8 cellular contexts compared by ENCODE assay signal in genomic region chr21:37266515-37267221, GRCh38. TPM values are rescaled to one million over a fixed set of nuclear protein-coding genes. Genes with fewer than 3 reads are reported as not detected.
A peak's percentile ranks its signal among the peaks of the same experiment; 100 is the strongest.
DNase-seq lines count a peak whose midpoint lies in the region; ATAC-seq and TF ChIP-seq lines count a peak whose summit lies in the region.

No MANE protein-coding gene starts in this region.

- H3K27me3 ChIP-seq in lung (ENCODE audit: control insufficient read depth, insufficient read depth) (no peaks in the 10 kb centered on the region), transverse colon (no peaks in the 10 kb centered on the region)

- H3K9me2 ChIP-seq in OCI-LY7 (ENCODE audit: insufficient read depth, low read length), result no peaks in the 10 kb centered on the region

- TF ChIP-seq CTCF in OCI-LY7 (conservative IDR thresholded peaks at IDR 0.05; ENCODE audit: low read length) (no peak), lung (IDR thresholded peaks at IDR 0.05; ENCODE audit: control extremely low read depth, extremely low read depth) (no peak), transverse colon (IDR thresholded peaks at IDR 0.05) (no peak)

- no peak for TF ChIP-seq EP300 in transverse colon (IDR thresholded peaks at IDR 0.05; ENCODE audit: low read depth)

- in situ Hi-C loops in transverse colon (cut with MboI; ENCODE audit: low pct_ligation_motif_present in 1 of 4, low pct_unique_long_range_greater_than_20kb in 1 of 4, low sequenced_read_pairs in 3 of 4), result loop anchor here in 1 of 4 donors (25.0 kb wide), 1 partner anchor 221 kb away; no protein-coding TSS in a partner anchor

- peak overlapping the region; percentile 33; the same call in 1 of the 2 replicates for H2AFZ ChIP-seq in OCI-LY7 (ENCODE audit: low read length)

- H3K9me3 ChIP-seq in OCI-LY7 (ENCODE audit: low read length) (no peaks in the 10 kb centered on the region), lung (ENCODE audit: control insufficient read depth in 2 of 2, insufficient read depth in 1 of 2, low read length in 1 of 2) (no peaks in the 10 kb centered on the region), transverse colon (no peaks in the 10 kb centered on the region)

- intact Hi-C loops in OCI-LY7 (cut with micrococcal nuclease; ENCODE audit: unreplicated experiment) (loop anchor here (1.0 to 10.0 kb wide), 5 partner anchors 45 to 752 kb away; partner anchors contain the start of genes DYRK1A, PIGP and TTC3), transverse colon (cut with DNase I; ENCODE audit: low total_unique reads) (loop anchor here (10.0 kb wide), 1 partner anchor 298 kb away; no protein-coding TSS in a partner anchor)

- DNase-seq in COR-L47 (lab: John Stamatoyannopoulos, UW) (peak; percentile 84), OCI-LY7 (ENCODE audit: low spot score) (peak; percentile 79), lung (ENCODE audit: low spot score) (no peak), transverse colon (no peak), T1000 (lab: John Stamatoyannopoulos, UW) (no peak)

- CTCF ChIA-PET in OCI-LY7 (lab: Charles Lee; ENCODE audit: unreplicated experiment), result interaction anchor here (0.7 to 2.4 kb wide), 2 partner anchors 9 to 106 kb away, joined by 3 to 4 read pairs; no protein-coding TSS in a partner anchor

- H3K36me3 ChIP-seq in OCI-LY7 (ENCODE audit: insufficient read depth, low read length), result peaks cover 8% of the 10 kb centered on the region
- no peaks in the 10 kb centered on the region for H3K36me3 ChIP-seq in lung (ENCODE audit: control insufficient read depth in 2 of 2, insufficient read depth in 2 of 2, low read length in 2 of 2)
- no peaks in the 10 kb centered on the region for H3K36me3 ChIP-seq in transverse colon

- peak; percentile 14 for ATAC-seq in GM18909 (IDR thresholded peaks at IDR 0.05; ENCODE audit: poor library complexity, unreplicated experiment)
- peak; percentile 7 for ATAC-seq in HG03139 (IDR thresholded peaks at IDR 0.05; ENCODE audit: unreplicated experiment)
- peak; percentile 3 for ATAC-seq in lung (ENCODE audit: insufficient read depth, low FRiP score)

- peaks cover 26% of the 10 kb centered on the region for H3K4me1 ChIP-seq in OCI-LY7 (ENCODE audit: insufficient read depth, low read length, poor library complexity, severe bottlenecking)
- peaks cover 7 to 8% of the 10 kb centered on the region in 2 donors for H3K4me1 ChIP-seq in lung (ENCODE audit: control insufficient read depth in 2 of 2, insufficient read depth in 2 of 2, low read length in 2 of 2)
- H3K4me1 ChIP-seq in transverse colon, result peaks cover 5 to 26% (median 11%) of the 10 kb centered on the region in 4 donors

- H3K4me3 ChIP-seq in OCI-LY7 (ENCODE audit: low read depth, low read length, poor library complexity, severe bottlenecking) (peak overlapping the region; percentile 79), lung (peak overlapping the region; percentile 99), transverse colon (peak overlapping the region; percentile 74 to 83 (median 75))

- BruUV-seq in OCI-LY7 (replicated peaks; lab: Mats Ljungman, UMichigan), result no TSS peak

- POLR2A ChIA-PET in OCI-LY7 (lab: Charles Lee), result interaction anchor here (0.5 to 3.3 kb wide), 6 partner anchors 10 to 297 kb away, joined by 3 to 10 read pairs (median 4); no protein-coding TSS in a partner anchor

- peaks cover 57% of the 10 kb centered on the region for H3K79me2 ChIP-seq in OCI-LY7 (ENCODE audit: insufficient read depth, low read depth, low read length)

- H4K20me1 ChIP-seq in OCI-LY7 (ENCODE audit: insufficient read depth, low read length), result peaks cover 28% of the 10 kb centered on the region; the same call in 1 of the 2 replicates

- no peak for TF ChIP-seq POLR2A in transverse colon (IDR thresholded peaks at IDR 0.05)

- H3K27ac ChIP-seq in OCI-LY7 (ENCODE audit: low read depth, low read length, poor library complexity, severe bottlenecking) (peak overlapping the region; percentile 90), cingulate gyrus (ENCODE audit: low read depth, low read length) (peak overlapping the region; percentile 96), lung (ENCODE audit: low read depth in 1 of 2, low read length in 1 of 2) (peak overlapping the region; percentile 98), transverse colon (peak overlapping the region; percentile 96 to 98 (median 98))

- 1% methylated on average over 38 to 39 of the region's 39 CpGs for WGBS in lung, 2 donors
- WGBS in transverse colon (ENCODE audit: low coverage in 1 of 2), 2 donors, result 0 to 1% methylated on average over 3 to 29 of the region's 39 CpGs

- H3K4me2 ChIP-seq in OCI-LY7 (ENCODE audit: low read length), result peak overlapping the region; percentile 96

RNA-seq across cellular contexts. Expression of gene VPS26C, which starts 0.5 kb away (rescaled TPM):
- 33.0 and 39.7 TPM in 2 replicates for total RNA-seq in OCI-LY7 (2014; rRNA removed; shearing (Covaris generic))
- total RNA-seq in OCI-LY7 (2022), result 43.3 and 46.7 TPM in 2 replicates
- 10 to 100 TPM; 46.4 to 61.1 TPM for total RNA-seq in lung
- polyA plus RNA-seq in lung, result 10 to 100 TPM; 19.8 to 39.3 TPM
- total RNA-seq in transverse colon, result 100 to 1,000 TPM in 2 of 4 donors, 10 to 100 TPM in 2; 86.5 to 146 (median 108) TPM

Comparison
In these comparisons a context has a peak if more than half of its experiments do, and no peak if none do; other contexts are left out.
1. DNase-seq: peak in COR-L47 (single experiment) and OCI-LY7 (single experiment); none in lung (single experiment), transverse colon (single experiment) and T1000 (single experiment).
2. Peak in every context shown above with its lines, with median percentiles within 50 percentile points of each other: ATAC-seq, H3K27ac ChIP-seq and H3K4me3 ChIP-seq.